Comparison of ENCODE assay signal across 8 cellular contexts in the genomic region with DNA sequence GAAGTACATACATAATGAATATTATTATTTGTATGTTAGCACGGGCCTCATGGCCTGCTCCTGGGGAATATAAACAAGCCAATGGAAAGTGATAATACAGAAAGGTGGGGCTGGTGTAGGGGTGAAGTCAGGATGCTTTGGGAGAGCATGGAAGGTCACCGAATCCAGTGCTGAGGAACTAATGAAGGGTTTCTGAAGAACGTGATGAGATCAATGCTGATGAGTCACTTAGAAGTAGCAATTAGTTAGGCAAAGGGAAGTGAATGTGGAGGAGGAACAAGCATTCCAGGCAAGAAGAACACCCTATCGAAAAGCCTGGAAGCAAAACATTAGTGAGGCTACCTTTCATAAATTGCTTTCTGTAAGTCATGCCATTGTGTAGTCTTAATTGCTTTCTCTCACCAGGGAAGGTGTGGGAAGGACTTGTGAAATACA. TPM values are rescaled to one million over a fixed set of nuclear protein-coding genes. Genes with fewer than 3 reads are reported as not detected.
DNase-seq lines count a peak whose midpoint lies in the region; ATAC-seq, FAIRE-seq and TF ChIP-seq lines count a peak whose summit lies in the region.

No MANE protein-coding gene starts in this region.

- TF ChIP-seq CTCF in prostate gland (IDR thresholded peaks at IDR 0.05): no peak

- H3K4me3 ChIP-seq in prostate gland: peak overlapping the region; percentile 30 to 47

- peaks cover 52% of the 10 kb centered on the region for H3K4me1 ChIP-seq in ES-I3 (ENCODE audit: insufficient read depth, low read length)
- peaks cover 7% of the 10 kb centered on the region for H3K4me1 ChIP-seq in prostate gland (replicated peaks)

- ATAC-seq in esophagus mucosa: peak; percentile 55

- peak; percentile 58 for DNase-seq in RPMI7951 (ENCODE audit: low read depth)
- DNase-seq in prostate gland (ENCODE audit: low spot score): no peak
- DNase-seq in stimulated activated CD4-positive, alpha-beta T cell treated with anti-CD3 and anti-CD28 coated beads, Interleukin-4, amount 100 ng/mL, for 4 hours: no peak
- no peak for DNase-seq in frontal cortex (ENCODE audit: low spot score in 2 of 2)
- no peak for DNase-seq in NCI-H446 (lab: John Stamatoyannopoulos, UW)
- DNase-seq in NCI-H2107 treated with DMSO at 0.1 percent for 48 hours (lab: John Stamatoyannopoulos, UW; ENCODE audit: unreplicated experiment): no peak

- H3K9ac ChIP-seq in ES-I3 (ENCODE audit: low read depth, low read length): peak overlapping the region; percentile 67; the same call in 1 of the 2 replicates

- WGBS in prostate gland: 64% methylated on average over 4 of the region's 4 CpGs

- no peaks in the 10 kb centered on the region for H3K9me3 ChIP-seq in ES-I3 (ENCODE audit: control insufficient read depth, insufficient read depth, low read length)
- no peaks in the 10 kb centered on the region for H3K9me3 ChIP-seq in prostate gland

- no peaks in the 10 kb centered on the region for H3K27me3 ChIP-seq in prostate gland (replicated peaks; ENCODE audit: insufficient read depth)

- peak overlapping the region in 1 of 2 donors; percentile 75 for H3K27ac ChIP-seq in prostate gland

- no peak for TF ChIP-seq POLR2A in prostate gland (IDR thresholded peaks at IDR 0.05)

- H3K36me3 ChIP-seq in ES-I3 (ENCODE audit: insufficient read depth, low read length): no peaks in the 10 kb centered on the region; the same call in 1 of the 2 replicates
- no peaks in the 10 kb centered on the region for H3K36me3 ChIP-seq in prostate gland

- FAIRE-seq in frontal cortex (lab: Jason Lieb, UNC): no peak

- intact Hi-C loops in prostate gland (cut with DNase I): no loop called here

RNA-seq across cellular contexts. Expression of gene ANXA1, which starts 2.1 kb away (rescaled TPM):
- total RNA-seq in RPMI7951 (2014; rRNA removed; shearing (Covaris generic)): 652 and 737 TPM in 2 replicates
- total RNA-seq in esophagus mucosa: 4,910 TPM
- total RNA-seq in prostate gland: 100 to 1,000 TPM in 1 of 2 donors, 10 to 100 TPM in 1; 65.3 to 341 TPM
- total RNA-seq in frontal cortex: 8.2 TPM
